In genomic region chr20:1706887-1707286, GRCh38 we compare ENCODE assay signal across 9 cellular contexts. TPM values are rescaled to one million over a fixed set of nuclear protein-coding genes. Genes with fewer than 3 reads are reported as not detected.
A peak's percentile ranks its signal among the peaks of the same experiment; 100 is the strongest.
DNase-seq lines count a peak whose midpoint lies in the region; ATAC-seq and TF ChIP-seq lines count a peak whose summit lies in the region.
"Not testable (repeated sequence)": the region's sequence is repeated elsewhere in the genome, so short reads cannot be mapped to it uniquely, and the experiment has no call there.
"Had no signal": no experiment of that assay in that cellular context is flagged by ENCODE, and none has a peak within 500 bp of the region (broad histone marks: within the 10 kb centered on the region; RNA-seq: fewer than 3 reads in every experiment).

No MANE protein-coding gene starts in this region.

- not testable (repeated sequence) for ATAC-seq in naive thymus-derived CD4-positive, alpha-beta T cell

- peak overlapping the region in 6 of 9 donors; percentile 7 to 95 (median 90) for H3K27ac Mint-ChIP-seq in naive thymus-derived CD4-positive, alpha-beta T cell
- not testable (repeated sequence) for H3K27ac Mint-ChIP-seq in osteocyte (ENCODE audit: unreplicated experiment)

- H3K4me3 Mint-ChIP-seq in naive thymus-derived CD4-positive, alpha-beta T cell, result peak overlapping the region in 6 of 10 donors; percentile 2 to 89 (median 20)
- not testable (repeated sequence) for H3K4me3 Mint-ChIP-seq in osteocyte (ENCODE audit: unreplicated experiment)

- H3K27me3 ChIP-seq in esophagus muscularis mucosa, result peaks cover 0 to 11% (median 0%) of the 10 kb centered on the region in 4 donors
- not testable (repeated sequence) for H3K27me3 ChIP-seq in naive thymus-derived CD4-positive, alpha-beta T cell (ENCODE audit: control insufficient read depth in 2 of 2, insufficient read depth in 2 of 2, low read length in 2 of 2); vagina

- not testable (repeated sequence) for H3K36me3 ChIP-seq in esophagus muscularis mucosa; naive thymus-derived CD4-positive, alpha-beta T cell (ENCODE audit: control insufficient read depth in 2 of 3, insufficient read depth in 3 of 3, low read length in 3 of 3); vagina

- H3K27me3 Mint-ChIP-seq in naive thymus-derived CD4-positive, alpha-beta T cell; osteocyte (ENCODE audit: unreplicated experiment): not testable (repeated sequence)

- not testable (repeated sequence) for H3K4me1 ChIP-seq in esophagus muscularis mucosa, vagina
- H3K4me1 ChIP-seq in naive thymus-derived CD4-positive, alpha-beta T cell (ENCODE audit: control insufficient read depth in 2 of 2, insufficient read depth in 2 of 2, low read length in 2 of 2), result peaks cover 0 to 17% of the 10 kb centered on the region in 2 donors

- DNase-seq in CMK (ENCODE audit: low read depth), result peak; percentile 41
- peak; percentile 60 for DNase-seq in esophagus muscularis mucosa (ENCODE audit: extremely low spot score)
- not testable (repeated sequence) for DNase-seq in naive thymus-derived CD4-positive, alpha-beta T cell
- DNase-seq in osteocyte (ENCODE audit: extremely low spot score, unreplicated experiment), result peak; percentile 64
- peak; percentile 31 to 65 for DNase-seq in vagina (ENCODE audit: extremely low spot score in 2 of 2)

- peaks cover 0 to 16% (median 3%) of the 10 kb centered on the region in 5 donors for H3K36me3 Mint-ChIP-seq in naive thymus-derived CD4-positive, alpha-beta T cell
- not testable (repeated sequence) for H3K36me3 Mint-ChIP-seq in osteocyte (ENCODE audit: unreplicated experiment)

- H3K9me3 ChIP-seq in esophagus muscularis mucosa; naive thymus-derived CD4-positive, alpha-beta T cell (ENCODE audit: control insufficient read depth in 2 of 3, low read length in 3 of 3); vagina: not testable (repeated sequence)

- CTCF ChIA-PET in naive thymus-derived CD4-positive, alpha-beta T cell (lab: Charles Lee), result interaction anchor here (0.6 kb wide), 1 partner anchor 104 kb away, joined by 3 read pairs; no protein-coding TSS in a partner anchor

- 85% methylated on average over 13 of the region's 13 CpGs for WGBS in esophagus muscularis mucosa

- H3K4me3 ChIP-seq in esophagus muscularis mucosa; naive thymus-derived CD4-positive, alpha-beta T cell (ENCODE audit: low read length); vagina: not testable (repeated sequence)

- not testable (repeated sequence) for H3K27ac ChIP-seq in esophagus muscularis mucosa (replicated peaks in 1 of 4); naive thymus-derived CD4-positive, alpha-beta T cell (ENCODE audit: low read depth, low read length); vagina

- TF ChIP-seq EP300 in esophagus muscularis mucosa (IDR thresholded peaks at IDR 0.05), result not testable (repeated sequence)

- intact Hi-C loops in esophagus muscularis mucosa (cut with DNase I); naive thymus-derived CD4-positive, alpha-beta T cell (cut with micrococcal nuclease); vagina (cut with DNase I): not testable (repeated sequence)

- TF ChIP-seq CTCF in esophagus muscularis mucosa (IDR thresholded peaks at IDR 0.05); osteocyte (IDR thresholded peaks at IDR 0.05); vagina (IDR thresholded peaks at IDR 0.05): not testable (repeated sequence)

- not testable (repeated sequence) for TF ChIP-seq POLR2A in esophagus muscularis mucosa (IDR thresholded peaks at IDR 0.05; ENCODE audit: low read depth); vagina (IDR thresholded peaks at IDR 0.05)

- POLR2A ChIA-PET in naive thymus-derived CD4-positive, alpha-beta T cell (lab: Charles Lee), result interaction anchor here (1.0 kb wide), 1 partner anchor 50 kb away, joined by 3 read pairs; the partner anchor contains the start of gene SIRPG

- peaks cover 19 to 44% (median 33%) of the 10 kb centered on the region in 7 donors for H3K4me1 Mint-ChIP-seq in naive thymus-derived CD4-positive, alpha-beta T cell
- not testable (repeated sequence) for H3K4me1 Mint-ChIP-seq in osteocyte (ENCODE audit: unreplicated experiment)

- peaks cover 0 to 23% (median 6%) of the 10 kb centered on the region in 11 donors for H3K9me3 Mint-ChIP-seq in naive thymus-derived CD4-positive, alpha-beta T cell
- H3K9me3 Mint-ChIP-seq in osteocyte (ENCODE audit: unreplicated experiment), result not testable (repeated sequence)

RNA-seq across cellular contexts. Expression of gene SIRPG, which starts 49.3 kb away (rescaled TPM):
- total RNA-seq in esophagus muscularis mucosa (not detected), osteocyte (not detected in 2 replicates), vagina (not detected)
- total RNA-seq in naive thymus-derived CD4-positive, alpha-beta T cell, result 10 to 100 TPM; 25.6 to 71.7 (median 50.2) TPM
- polyA plus RNA-seq in naive thymus-derived CD4-positive, alpha-beta T cell, result 100 to 1,000 TPM; 197 to 198 TPM
- total RNA-seq: A673, Daoy, G401 had no signal
- polyA plus RNA-seq: AG04450 had no signal

Comparison
In these comparisons a context has a peak if more than half of its experiments do, and no peak if none do; other contexts are left out.
1. RNA of gene SIRPG, which starts 49.3 kb away (total RNA-seq): 25.6 to 71.7 TPM in naive thymus-derived CD4-positive, alpha-beta T cell; not detected in vagina (single experiment), not detected in osteocyte and not detected in esophagus muscularis mucosa; every median in the first group is over 10 times any median in the second.